In genomic region chr12:91215940-91216454, GRCh38 we compare ENCODE assay signal across 20 cellular contexts. TPM values are rescaled to one million over a fixed set of nuclear protein-coding genes. Genes with fewer than 3 reads are reported as not detected.
DNase-seq lines count a peak whose midpoint lies in the region; ATAC-seq and TF ChIP-seq lines count a peak whose summit lies in the region.
"Had no signal": no experiment of that assay in that cellular context is flagged by ENCODE, and none has a peak within 500 bp of the region (broad histone marks: within the 10 kb centered on the region; RNA-seq: fewer than 3 reads in every experiment).

No MANE protein-coding gene starts in this region.

- H3K36me3 ChIP-seq in SJSA1 (no peaks in the 10 kb centered on the region), neuron (ENCODE audit: insufficient read depth, low read length) (no peaks in the 10 kb centered on the region)
- H3K36me3 ChIP-seq: ovary had no signal

- H3K9me3 Mint-ChIP-seq in activated naive CD8-positive, alpha-beta T cell treated with anti-CD3 and anti-CD28 coated beads, Interleukin-2, amount 50 U/mL, for 24 hours, result peaks cover 9% of the 10 kb centered on the region
- H3K9me3 Mint-ChIP-seq: activated naive CD4-positive, alpha-beta T cell treated with anti-CD3 and anti-CD28 coated beads, Interleukin-2, amount 50 U/mL, for 72 hours; endodermal cell had no signal

- H3K36me3 Mint-ChIP-seq in activated naive CD8-positive, alpha-beta T cell treated with anti-CD3 and anti-CD28 coated beads, Interleukin-2, amount 50 U/mL, for 24 hours (ENCODE audit: low read depth), result no peaks in the 10 kb centered on the region
- H3K36me3 Mint-ChIP-seq: activated naive CD4-positive, alpha-beta T cell treated with anti-CD3 and anti-CD28 coated beads, Interleukin-2, amount 50 U/mL, for 72 hours had no signal

- H3K4me1 ChIP-seq in SJSA1 (replicated peaks), result peaks cover 13% of the 10 kb centered on the region
- no peaks in the 10 kb centered on the region for H3K4me1 ChIP-seq in neuron (ENCODE audit: insufficient read depth, low read length)

- no peak overlapping the region for H3K4me3 Mint-ChIP-seq in activated naive CD8-positive, alpha-beta T cell treated with anti-CD3 and anti-CD28 coated beads, Interleukin-2, amount 50 U/mL, for 24 hours
- H3K4me3 Mint-ChIP-seq: B cell; endodermal cell; stimulated activated naive CD8-positive, alpha-beta T cell treated with anti-CD3 and anti-CD28 coated beads, Interleukin-15, amount 100 ng/mL, for 72 hours had no signal

- no peaks in the 10 kb centered on the region for H3K27me3 ChIP-seq in SJSA1 (replicated peaks)
- H3K27me3 ChIP-seq in neuron (ENCODE audit: insufficient read depth, low read length), result no peaks in the 10 kb centered on the region
- H3K27me3 ChIP-seq: ovary had no signal

- peak overlapping the region; percentile 30; the same call in 1 of the 2 replicates for H3K27ac ChIP-seq in SJSA1
- no peak overlapping the region for H3K27ac ChIP-seq in caudate nucleus (ENCODE audit: low read depth, low read length)
- H3K27ac ChIP-seq: ovary, SK-N-MC had no signal

- H3K27me3 Mint-ChIP-seq in activated naive CD8-positive, alpha-beta T cell treated with anti-CD3 and anti-CD28 coated beads, Interleukin-2, amount 50 U/mL, for 24 hours, result no peaks in the 10 kb centered on the region
- H3K27me3 Mint-ChIP-seq: B cell; stimulated activated naive CD8-positive, alpha-beta T cell treated with anti-CD3 and anti-CD28 coated beads, Interleukin-15, amount 100 ng/mL, for 72 hours had no signal

- DNase-seq in AG08396 (ENCODE audit: low spot score), result peak; percentile 27
- peak in 1 of 2 experiments; percentile 17 for DNase-seq in SJSA1 (ENCODE audit: low read depth in 1 of 2, low spot score in 2 of 2)
- DNase-seq in foreskin fibroblast, result peak; percentile 29 to 66
- DNase-seq in activated naive CD8-positive, alpha-beta T cell treated with anti-CD3 and anti-CD28 coated beads, Interleukin-2, amount 50 U/mL, for 24 hours, result no peak
- DNase-seq in DMS 273 (lab: John Stamatoyannopoulos, UW; ENCODE audit: unreplicated experiment), result no peak
- no peak for DNase-seq in caudate nucleus (lab: John Stamatoyannopoulos, UW)
- DNase-seq: activated CD4-positive, alpha-beta T cell treated with anti-CD3 and anti-CD28 coated beads, Interleukin-2, amount 50 U/mL, for 1 hour; endodermal cell; glutamatergic neuron; islet precursor cell; NCI-H1694; NCI-H446 treated with DMSO at 0.1 percent for 48 hours; ovary; stimulated activated naive CD8-positive, alpha-beta T cell treated with anti-CD3 and anti-CD28 coated beads, Interleukin-15, amount 100 ng/mL, for 72 hours had no signal

- peak overlapping the region; percentile 47 for H2AFZ ChIP-seq in neuron (ENCODE audit: low read depth, low read length)

- no peak for ATAC-seq in activated naive CD8-positive, alpha-beta T cell treated with anti-CD3 and anti-CD28 coated beads, Interleukin-2, amount 50 U/mL, for 24 hours
- no peak for ATAC-seq in GM18909 (IDR thresholded peaks at IDR 0.05; ENCODE audit: poor library complexity, unreplicated experiment)
- ATAC-seq: activated naive CD4-positive, alpha-beta T cell treated with anti-CD3 and anti-CD28 coated beads, Interleukin-2, amount 50 U/mL, for 72 hours; stimulated activated naive CD8-positive, alpha-beta T cell treated with anti-CD3 and anti-CD28 coated beads, Interleukin-15, amount 100 ng/mL, for 72 hours had no signal

- no peak for TF ChIP-seq CTCF in foreskin fibroblast (IDR thresholded peaks at IDR 0.05; ENCODE audit: low read depth, low read length)

- H3K4me3 ChIP-seq in SJSA1, result no peak overlapping the region
- no peak overlapping the region for H3K4me3 ChIP-seq in foreskin fibroblast (ENCODE audit: low read depth in 1 of 2, low read length in 2 of 2)
- no peak overlapping the region for H3K4me3 ChIP-seq in neuron (ENCODE audit: low read length)
- H3K4me3 ChIP-seq: ovary, SK-N-MC had no signal

- H3K27ac Mint-ChIP-seq in activated naive CD8-positive, alpha-beta T cell treated with anti-CD3 and anti-CD28 coated beads, Interleukin-2, amount 50 U/mL, for 24 hours, result no peak overlapping the region
- H3K27ac Mint-ChIP-seq: activated naive CD4-positive, alpha-beta T cell treated with anti-CD3 and anti-CD28 coated beads, Interleukin-2, amount 50 U/mL, for 72 hours; B cell; endodermal cell; stimulated activated naive CD8-positive, alpha-beta T cell treated with anti-CD3 and anti-CD28 coated beads, Interleukin-15, amount 100 ng/mL, for 72 hours had no signal

- H3K4me1 Mint-ChIP-seq in activated naive CD8-positive, alpha-beta T cell treated with anti-CD3 and anti-CD28 coated beads, Interleukin-2, amount 50 U/mL, for 24 hours, result no peaks in the 10 kb centered on the region
- H3K4me1 Mint-ChIP-seq: B cell; endodermal cell; stimulated activated naive CD8-positive, alpha-beta T cell treated with anti-CD3 and anti-CD28 coated beads, Interleukin-15, amount 100 ng/mL, for 72 hours had no signal

- no peaks in the 10 kb centered on the region for H3K9me3 ChIP-seq in SJSA1 (replicated peaks)
- H3K9me3 ChIP-seq in neuron (ENCODE audit: low read length), result no peaks in the 10 kb centered on the region
- H3K9me3 ChIP-seq: ovary had no signal

RNA-seq across cellular contexts. Expression of gene DCN, which starts 33.4 kb away (rescaled TPM):
- 37.2 and 71.4 TPM in 2 replicates for total RNA-seq in SJSA1 (2014; rRNA removed; shearing (Covaris generic))
- total RNA-seq: activated naive CD4-positive, alpha-beta T cell treated with anti-CD3 and anti-CD28 coated beads, Interleukin-2, amount 50 U/mL, for 72 hours; B cell; endodermal cell; HT-29 had no signal

Comparison
In these comparisons a context has a peak if more than half of its experiments do, and no peak if none do; other contexts are left out.
1. DNase-seq: peak in AG08396 (single experiment) and foreskin fibroblast (2 of 2); none in activated naive CD8-positive, alpha-beta T cell treated with anti-CD3 and anti-CD28 coated beads, Interleukin-2, amount 50 U/mL, for 24 hours (single experiment), DMS 273 (single experiment) and caudate nucleus (0 of 61).